ENCODE assay signal across 8 cellular contexts in the genomic region with DNA sequence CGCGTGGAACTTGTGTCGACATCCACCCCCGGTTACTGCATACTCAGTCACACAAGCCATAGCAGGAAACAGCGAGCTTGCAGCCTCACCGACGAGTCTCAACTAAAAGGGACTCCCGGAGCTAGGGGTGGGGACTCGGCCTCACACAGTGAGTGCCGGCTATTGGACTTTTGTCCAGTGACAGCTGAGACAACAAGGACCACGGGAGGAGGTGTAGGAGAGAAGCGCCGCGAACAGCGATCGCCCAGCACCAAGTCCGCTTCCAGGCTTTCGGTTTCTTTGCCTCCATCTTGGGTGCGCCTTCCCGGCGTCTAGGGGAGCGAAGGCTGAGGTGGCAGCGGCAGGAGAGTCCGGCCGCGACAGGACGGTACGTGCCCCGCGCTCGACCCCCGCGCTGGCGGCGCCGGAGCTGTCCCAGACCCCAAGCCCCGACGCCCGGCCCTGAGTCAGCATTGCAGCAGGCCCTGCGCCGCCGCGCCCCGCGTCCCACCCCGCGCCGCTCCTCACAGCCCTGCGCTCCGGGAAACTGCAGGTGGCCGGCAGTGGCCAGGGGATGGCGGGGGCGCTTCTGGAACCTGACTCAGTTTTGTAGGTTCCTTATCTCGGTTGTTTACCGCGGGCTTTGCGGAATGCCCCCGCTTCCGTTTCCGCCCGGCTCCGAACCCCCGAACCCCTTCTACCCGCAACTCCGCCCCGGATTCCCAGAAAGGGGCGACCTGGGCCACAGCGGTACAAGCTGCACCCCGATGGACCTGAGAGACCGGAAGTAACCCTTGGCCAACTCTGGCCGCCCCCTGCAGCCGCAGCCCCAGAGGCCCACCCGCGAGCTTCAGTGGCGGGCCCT. TPM values are rescaled to one million over a fixed set of nuclear protein-coding genes. Genes with fewer than 3 reads are reported as not detected.
DNase-seq lines count a peak whose midpoint lies in the region; ATAC-seq and TF ChIP-seq lines count a peak whose summit lies in the region.

CFLAR (plus strand) TSS at position 50 of the 844 bp plus-strand sequence. CDS start 13,702 bp downstream, outside the sequence.

- peaks cover 34% of the 10 kb centered on the region for H3K4me1 ChIP-seq in KMS-11 (ENCODE audit: low read depth, poor library complexity, severe bottlenecking)
- peaks cover 11% of the 10 kb centered on the region for H3K4me1 ChIP-seq in SJCRH30
- H3K4me1 ChIP-seq in neutrophil (ENCODE audit: control insufficient read depth in 1 of 2, insufficient read depth in 1 of 2, low read depth in 1 of 2, low read length in 1 of 2): peaks cover 35 to 41% of the 10 kb centered on the region in 2 experiments

- H3K9me3 ChIP-seq in SJCRH30 (replicated peaks) (no peaks in the 10 kb centered on the region), neutrophil (no peaks in the 10 kb centered on the region)

- H3K9ac ChIP-seq in KMS-11: peak within 1 kb of the TSS; percentile 86

- ATAC-seq in GM21717 (IDR thresholded peaks at IDR 0.05; ENCODE audit: unreplicated experiment): peak; percentile 34

- no peak for TF ChIP-seq CTCF in KMS-11 (conservative IDR thresholded peaks at IDR 0.05; ENCODE audit: low read depth, low read length)
- peak; percentile 30 for TF ChIP-seq CTCF in neutrophil (IDR thresholded peaks at IDR 0.05)

- H3K79me2 ChIP-seq in KMS-11 (ENCODE audit: insufficient read depth, low read depth): peaks cover 56% of the 10 kb centered on the region

- H3K4me2 ChIP-seq in KMS-11: peak within 1 kb of the TSS; percentile 98

- no peaks in the 10 kb centered on the region for H4K20me1 ChIP-seq in KMS-11 (ENCODE audit: insufficient read depth)

- DNase-seq in DMS79 treated with DMSO at 0.1 percent for 48 hours (lab: John Stamatoyannopoulos, UW) (peak; percentile 51), SJCRH30 (peak; percentile 50 to 61), foreskin melanocyte (peak; percentile 64), superior temporal gyrus (ENCODE audit: extremely low spot score) (peak; percentile 73)
- peak; percentile 37 to 75 (median 64) for DNase-seq in activated naive CD4-positive, alpha-beta T cell (lab: John Stamatoyannopoulos, UW)

- H3K27ac ChIP-seq in KMS-11 (peak within 1 kb of the TSS; percentile 98), SJCRH30 (peak within 1 kb of the TSS; percentile 88), neutrophil (peak within 1 kb of the TSS; percentile 99)

- H3K36me3 ChIP-seq in KMS-11 (ENCODE audit: insufficient read depth) (no peaks in the 10 kb centered on the region), SJCRH30 (no peaks in the 10 kb centered on the region), neutrophil (peaks cover 6% of the 10 kb centered on the region)

- H3K27me3 ChIP-seq in KMS-11 (ENCODE audit: insufficient read depth, low read depth) (no peaks in the 10 kb centered on the region), SJCRH30 (no peaks in the 10 kb centered on the region), neutrophil (no peaks in the 10 kb centered on the region)

- peak within 1 kb of the TSS; percentile 58 for H2AFZ ChIP-seq in KMS-11 (ENCODE audit: low read depth)

- H3K4me3 ChIP-seq in KMS-11 (IDR thresholded peaks at IDR 0.05; ENCODE audit: insufficient read depth, low read depth, low read length) (peak within 1 kb of the TSS; percentile 83), SJCRH30 (peak within 1 kb of the TSS; percentile 64), neutrophil (ENCODE audit: low read depth in 1 of 2, low read length in 1 of 2) (peak within 1 kb of the TSS; percentile 84 to 98)

RNA-seq across cellular contexts. Expression of gene CFLAR, which starts in this region (rescaled TPM):
- 13.6 TPM in 2 replicates for total RNA-seq in SJCRH30 (2014; rRNA removed; shearing (Covaris generic))

Comparison
In these comparisons a context has a peak if more than half of its experiments do, and no peak if none do; other contexts are left out.
1. Peak in every context shown above with its lines: DNase-seq, ATAC-seq, H3K4me3 ChIP-seq and H3K27ac ChIP-seq.